Comparison of ENCODE assay signal across 2 cellular contexts in genomic region chr5:96189987-96190386, GRCh38.
TF ChIP-seq lines count a peak whose summit lies in the region.

No MANE protein-coding gene starts in this region.

TF ChIP-seq in IMR-90, 13 proteins besides CTCF, POLR2A, EP300 and RAD21:
- TF ChIP-seq, protein P1, sequence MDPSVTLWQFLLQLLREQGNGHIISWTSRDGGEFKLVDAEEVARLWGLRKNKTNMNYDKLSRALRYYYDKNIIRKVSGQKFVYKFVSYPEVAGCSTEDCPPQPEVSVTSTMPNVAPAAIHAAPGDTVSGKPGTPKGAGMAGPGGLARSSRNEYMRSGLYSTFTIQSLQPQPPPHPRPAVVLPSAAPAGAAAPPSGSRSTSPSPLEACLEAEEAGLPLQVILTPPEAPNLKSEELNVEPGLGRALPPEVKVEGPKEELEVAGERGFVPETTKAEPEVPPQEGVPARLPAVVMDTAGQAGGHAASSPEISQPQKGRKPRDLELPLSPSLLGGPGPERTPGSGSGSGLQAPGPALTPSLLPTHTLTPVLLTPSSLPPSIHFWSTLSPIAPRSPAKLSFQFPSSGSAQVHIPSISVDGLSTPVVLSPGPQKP (IDR thresholded peaks at IDR 0.05; ENCODE audit: borderline replicate concordance, low read depth, low read length): no peak
- TF ChIP-seq RCOR1 (IDR thresholded peaks at IDR 0.05; ENCODE audit: insufficient replicate concordance, low read length): no peak
- TF ChIP-seq NFE2L2 (IDR thresholded peaks at IDR 0.05; ENCODE audit: low read depth, low read length): no peak
- TF ChIP-seq USF2 (IDR thresholded peaks at IDR 0.05; ENCODE audit: low read depth, low read length): no peak
- no peak for TF ChIP-seq MXI1 (IDR thresholded peaks at IDR 0.05; ENCODE audit: borderline replicate concordance, low read depth, low read length)
- no peak for TF ChIP-seq FOS (IDR thresholded peaks at IDR 0.05; ENCODE audit: low read depth, low read length)
- no peak for TF ChIP-seq BHLHE40 (IDR thresholded peaks at IDR 0.05; ENCODE audit: low read depth, low read length)
- TF ChIP-seq MAZ (IDR thresholded peaks at IDR 0.05; ENCODE audit: borderline replicate concordance, low read depth, low read length): no peak
- no peak for TF ChIP-seq SMC3 (IDR thresholded peaks at IDR 0.05; ENCODE audit: low read depth, low read length)
- no peak for TF ChIP-seq MAFK (IDR thresholded peaks at IDR 0.05; ENCODE audit: low read depth, low read length)
- TF ChIP-seq CHD1 (IDR thresholded peaks at IDR 0.05; ENCODE audit: low read depth, low read length): no peak
- TF ChIP-seq CEBPB (IDR thresholded peaks at IDR 0.05; ENCODE audit: low read depth, low read length): no peak
- TF ChIP-seq RFX5 (IDR thresholded peaks at IDR 0.05; ENCODE audit: low read depth, low read length): no peak

TF ChIP-seq in H1, 55 proteins besides CTCF, POLR2A, EP300 and RAD21:
- TF ChIP-seq RXRA (IDR thresholded peaks at IDR 0.05; ENCODE audit: insufficient read depth, low read depth, low read length) (no peak), MAX (IDR thresholded peaks at IDR 0.05) (no peak), EGR1 (IDR thresholded peaks at IDR 0.05; ENCODE audit: borderline replicate concordance, low read depth, low read length) (no peak), CEBPB (IDR thresholded peaks at IDR 0.05; ENCODE audit: low read depth, low read length) (no peak), CREB1 (IDR thresholded peaks at IDR 0.05) (no peak), USF2 (IDR thresholded peaks at IDR 0.05; ENCODE audit: low read length) (no peak), RFX5 (IDR thresholded peaks at IDR 0.05; ENCODE audit: borderline replicate concordance, low read depth, low read length) (no peak), CBX8 (IDR thresholded peaks at IDR 0.05; ENCODE audit: borderline replicate concordance, low read depth, low read length) (no peak), KDM5A (IDR thresholded peaks at IDR 0.05; ENCODE audit: low read length) (no peak), TAF1 (IDR thresholded peaks at IDR 0.05; ENCODE audit: low read depth, low read length) (no peak), TAF7 (optimal IDR thresholded peaks at IDR 0.05; ENCODE audit: borderline replicate concordance, low read depth, low read length) (no peak)
